ENCODE assay signal across 12 cellular contexts in the genomic region with DNA sequence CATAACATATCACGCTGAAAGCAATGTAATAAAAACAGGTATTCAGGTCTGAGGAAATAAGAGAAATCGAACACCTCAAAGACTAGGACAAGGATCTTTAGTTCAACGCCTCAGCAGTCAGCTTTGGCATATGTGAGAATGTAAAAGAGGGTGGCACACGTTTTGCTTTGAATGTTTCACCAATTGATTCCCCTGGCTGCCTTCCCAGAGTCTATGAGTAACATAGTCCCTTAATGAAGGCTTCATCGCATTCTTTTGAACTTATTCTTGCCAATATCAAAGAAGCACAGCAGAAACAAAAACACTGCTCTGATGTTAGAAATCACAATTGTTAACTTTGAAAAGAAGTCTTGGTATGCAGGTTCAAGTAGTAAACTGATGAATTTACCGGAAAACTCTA.
DNase-seq lines count a peak whose midpoint lies in the region; ATAC-seq and TF ChIP-seq lines count a peak whose summit lies in the region.
"Had no signal": no experiment of that assay in that cellular context is flagged by ENCODE, and none has a peak within 500 bp of the region (broad histone marks: within the 10 kb centered on the region; RNA-seq: fewer than 3 reads in every experiment).

No MANE protein-coding gene starts in this region.

- H3K36me3 ChIP-seq in PC-9 (ENCODE audit: low read depth) (no peaks in the 10 kb centered on the region), parathyroid adenoma (ENCODE audit: control insufficient read depth, insufficient read depth, low read length) (no peaks in the 10 kb centered on the region)
- H3K36me3 ChIP-seq: ascending aorta had no signal

- H2AFZ ChIP-seq in PC-9 = no peak overlapping the region
- H2AFZ ChIP-seq in parathyroid adenoma = peak overlapping the region; percentile 47

- no peaks in the 10 kb centered on the region for H3F3A ChIP-seq in PC-9 (ENCODE audit: insufficient read depth, low read depth)

- peak; percentile 73 for DNase-seq in EL
- DNase-seq in PC-9 = peak in 1 of 2 experiments; percentile 14
- DNase-seq in epithelial cell of proximal tubule (ENCODE audit: low read depth) = peak; percentile 97
- DNase-seq in NCI-H345 treated with DMSO at 0.1 percent for 48 hours (lab: John Stamatoyannopoulos, UW; ENCODE audit: unreplicated experiment) = no peak
- DNase-seq in NCI-H2107 (lab: John Stamatoyannopoulos, UW) = no peak
- DNase-seq: activated CD4-positive, alpha-beta T cell treated with anti-CD3 and anti-CD28 coated beads, Interleukin-2, amount 10 ng/mL, durations not matched to agents 7 days and 5 days; occipital lobe; RPMI8226 had no signal

- intact Hi-C loops in PC-9 (cut with micrococcal nuclease; ENCODE audit: unreplicated experiment) = no loop called here

- no peaks in the 10 kb centered on the region for H3K4me1 Mint-ChIP-seq in activated T-helper 17 cell treated with anti-CD3 and anti-CD28 coated beads, Interleukin-2, amount 50 U/mL, for 72 hours
- H3K4me1 Mint-ChIP-seq: activated CD4-positive, alpha-beta T cell treated with anti-CD3 and anti-CD28 coated beads, Interleukin-2, amount 10 ng/mL, durations not matched to agents 7 days and 5 days had no signal

- no peak overlapping the region for H3K4me3 Mint-ChIP-seq in activated T-helper 17 cell treated with anti-CD3 and anti-CD28 coated beads, Interleukin-2, amount 50 U/mL, for 72 hours
- H3K4me3 Mint-ChIP-seq: activated CD4-positive, alpha-beta T cell treated with anti-CD3 and anti-CD28 coated beads, Interleukin-2, amount 10 ng/mL, durations not matched to agents 7 days and 5 days had no signal

- H4K20me1 ChIP-seq in PC-9 (ENCODE audit: insufficient read depth) = no peaks in the 10 kb centered on the region

- H3K9me3 Mint-ChIP-seq in activated T-helper 17 cell treated with anti-CD3 and anti-CD28 coated beads, Interleukin-2, amount 50 U/mL, for 72 hours = peaks cover 3% of the 10 kb centered on the region
- H3K9me3 Mint-ChIP-seq: activated CD4-positive, alpha-beta T cell treated with anti-CD3 and anti-CD28 coated beads, Interleukin-2, amount 10 ng/mL, durations not matched to agents 7 days and 5 days had no signal

- H3K27me3 Mint-ChIP-seq in activated T-helper 17 cell treated with anti-CD3 and anti-CD28 coated beads, Interleukin-2, amount 50 U/mL, for 72 hours = no peaks in the 10 kb centered on the region
- H3K27me3 Mint-ChIP-seq: activated CD4-positive, alpha-beta T cell treated with anti-CD3 and anti-CD28 coated beads, Interleukin-2, amount 10 ng/mL, durations not matched to agents 7 days and 5 days had no signal

- H3K27me3 ChIP-seq in PC-9 (ENCODE audit: insufficient read depth, low read depth) (no peaks in the 10 kb centered on the region), parathyroid adenoma (ENCODE audit: control insufficient read depth, insufficient read depth, low read length) (no peaks in the 10 kb centered on the region)
- H3K27me3 ChIP-seq: ascending aorta had no signal

- H3K4me1 ChIP-seq in PC-9 (replicated peaks; ENCODE audit: insufficient read depth) = 0 out of 2 replicates have a peak, but pooled peaks cover 5% of the 10 kb centered on the region
- peaks cover 4% of the 10 kb centered on the region for H3K4me1 ChIP-seq in parathyroid adenoma

- no peaks in the 10 kb centered on the region for H3K36me3 Mint-ChIP-seq in activated T-helper 17 cell treated with anti-CD3 and anti-CD28 coated beads, Interleukin-2, amount 50 U/mL, for 72 hours (ENCODE audit: low read depth)

- H3K9me3 ChIP-seq in PC-9 (ENCODE audit: insufficient read depth, low read depth) (no peaks in the 10 kb centered on the region), parathyroid adenoma (ENCODE audit: control insufficient read depth, low read length) (no peaks in the 10 kb centered on the region)
- H3K9me3 ChIP-seq: ascending aorta had no signal

- no peak overlapping the region for H3K27ac Mint-ChIP-seq in activated T-helper 17 cell treated with anti-CD3 and anti-CD28 coated beads, Interleukin-2, amount 50 U/mL, for 72 hours
- H3K27ac Mint-ChIP-seq: activated CD4-positive, alpha-beta T cell treated with anti-CD3 and anti-CD28 coated beads, Interleukin-2, amount 10 ng/mL, durations not matched to agents 7 days and 5 days had no signal

- peak overlapping the region; percentile 32; the same call in 1 of the 2 replicates for H3K4me2 ChIP-seq in PC-9
- H3K4me2 ChIP-seq in parathyroid adenoma (ENCODE audit: low read length) = peak overlapping the region; percentile 16

- H3K9ac ChIP-seq in parathyroid adenoma = no peak overlapping the region

- no peak overlapping the region for H3K27ac ChIP-seq in PC-9
- no peak overlapping the region for H3K27ac ChIP-seq in parathyroid adenoma

- no TSS peak for BruUV-seq in PC-9 (replicated peaks; lab: Mats Ljungman, UMichigan)

- CTCF ChIA-PET in PC-9 (lab: Charles Lee) = no interaction called here

- no peak overlapping the region for H3K4me3 ChIP-seq in PC-9
- H3K4me3 ChIP-seq in epithelial cell of proximal tubule (ENCODE audit: low read depth, low read length) = no peak overlapping the region
- peak overlapping the region; percentile 35 for H3K4me3 ChIP-seq in parathyroid adenoma (ENCODE audit: low read depth, low read length)
- H3K4me3 ChIP-seq: ascending aorta had no signal

- POLR2A ChIA-PET in PC-9 (lab: Charles Lee; ENCODE audit: unreplicated experiment) = interaction anchor here (0.6 to 0.7 kb wide), 2 partner anchors 255 to 603 kb away, joined by 3 to 5 read pairs; no protein-coding TSS in a partner anchor

- no peaks in the 10 kb centered on the region for H3K79me2 ChIP-seq in PC-9 (ENCODE audit: low read depth)
- no peaks in the 10 kb centered on the region for H3K79me2 ChIP-seq in parathyroid adenoma

- ATAC-seq in GM19455 (IDR thresholded peaks at IDR 0.05; ENCODE audit: unreplicated experiment) = no peak
- no peak for ATAC-seq in activated T-helper 17 cell treated with anti-CD3 and anti-CD28 coated beads, Interleukin-2, amount 50 U/mL, for 72 hours (replicated peaks)

- TF ChIP-seq CTCF in PC-9 (conservative IDR thresholded peaks at IDR 0.05) (no peak), epithelial cell of proximal tubule (conservative IDR thresholded peaks at IDR 0.05; ENCODE audit: low read depth, low read length) (no peak), parathyroid adenoma (IDR thresholded peaks at IDR 0.05) (no peak)

- H3K9me2 ChIP-seq in PC-9 (ENCODE audit: insufficient read depth) = 0 out of 2 replicates have a peak, but pooled peaks cover 3% of the 10 kb centered on the region

Comparison
In these comparisons a context has a peak if more than half of its experiments do, and no peak if none do; other contexts are left out.
1. DNase-seq: peak in EL (single experiment) and epithelial cell of proximal tubule (single experiment); none in NCI-H345 treated with DMSO at 0.1 percent for 48 hours (single experiment) and NCI-H2107 (single experiment).